Comparison of ENCODE assay signal across 11 cellular contexts in genomic region chr1:41486053-41486891, GRCh38. TPM values are rescaled to one million over a fixed set of nuclear protein-coding genes. Genes with fewer than 3 reads are reported as not detected.
A peak's percentile ranks its signal among the peaks of the same experiment; 100 is the strongest.
DNase-seq lines count a peak whose midpoint lies in the region; ATAC-seq, FAIRE-seq and TF ChIP-seq lines count a peak whose summit lies in the region.
"Had no signal": no experiment of that assay in that cellular context is flagged by ENCODE, and none has a peak within 500 bp of the region (broad histone marks: within the 10 kb centered on the region; RNA-seq: fewer than 3 reads in every experiment).

No MANE protein-coding gene starts in this region.

- H3K4me3 ChIP-seq in K562 (no peak overlapping the region), neuron (ENCODE audit: low read length) (peak overlapping the region; percentile 18)
- H3K4me3 ChIP-seq: esophagus squamous epithelium had no signal

- in situ Hi-C loops in K562 (cut with MboI), result no loop called here

- H3K9me3 ChIP-seq in K562 (replicated peaks; ENCODE audit: control insufficient read depth, insufficient read depth, low read depth, low read length) (no peaks in the 10 kb centered on the region), neuron (ENCODE audit: low read length) (no peaks in the 10 kb centered on the region)
- H3K9me3 ChIP-seq: esophagus squamous epithelium had no signal

- peaks cover 6% of the 10 kb centered on the region; the same call in 1 of the 2 replicates for H4K20me1 ChIP-seq in K562 (replicated peaks; ENCODE audit: control insufficient read depth, insufficient read depth, low read length)

- no peak overlapping the region for H3K9ac ChIP-seq in K562 (ENCODE audit: insufficient read depth in 1 of 2, low read depth in 2 of 2, low read length in 2 of 2)
- H3K9ac ChIP-seq: parathyroid adenoma had no signal

- no peak for TF ChIP-seq CTCF in K562 (IDR thresholded peaks at IDR 0.05 in 2 of 3, conservative IDR thresholded peaks at IDR 0.05 in 1 of 3; ENCODE audit: insufficient read depth in 2 of 3, low read depth in 1 of 3, low read length in 3 of 3)

- peak; percentile 55 for ATAC-seq in HG02759 (IDR thresholded peaks at IDR 0.05; ENCODE audit: unreplicated experiment)
- no peak for ATAC-seq in K562
- ATAC-seq in GM19463 (IDR thresholded peaks at IDR 0.05; ENCODE audit: unreplicated experiment), result no peak

- intact Hi-C loops in K562 (cut with micrococcal nuclease), result no loop called here

- no peak overlapping the region for H3K4me2 ChIP-seq in K562 (ENCODE audit: insufficient read depth, low read length)

- H3K36me3 ChIP-seq in K562 (ENCODE audit: control insufficient read depth, insufficient read depth, low read length) (no peaks in the 10 kb centered on the region), neuron (ENCODE audit: insufficient read depth, low read length) (no peaks in the 10 kb centered on the region)
- H3K36me3 ChIP-seq: esophagus squamous epithelium had no signal

- no peak overlapping the region for H3K27ac ChIP-seq in K562 (ENCODE audit: extremely low read depth, low read depth, low read length)
- H3K27ac ChIP-seq: esophagus squamous epithelium, parathyroid adenoma had no signal

- CTCF ChIA-PET in K562 (lab: Yijun Ruan, JAX; ENCODE audit: low intra/inter-chr PET ratio), result no interaction called here

- H3K79me2 ChIP-seq in K562 (ENCODE audit: control insufficient read depth, insufficient read depth, low read length), result no peaks in the 10 kb centered on the region
- H3K79me2 ChIP-seq: parathyroid adenoma had no signal

- BruUV-seq in K562 (replicated peaks; lab: Mats Ljungman, UMichigan), result no TSS peak

- POLR2A ChIA-PET in K562 (lab: Yijun Ruan, JAX), result interaction anchor here (0.6 to 1.7 kb wide), 3 partner anchors 11 to 463 kb away, joined by 3 to 4 read pairs (median 3); no protein-coding TSS in a partner anchor

- no peak for TF ChIP-seq EP300 in K562 (IDR thresholded peaks at IDR 0.05; ENCODE audit: low read length)

- H2AFZ ChIP-seq in K562 (ENCODE audit: low read depth, low read length) (no peak overlapping the region), neuron (ENCODE audit: low read depth, low read length) (peak overlapping the region; percentile 21)
- H2AFZ ChIP-seq: parathyroid adenoma had no signal

- no peaks in the 10 kb centered on the region for H3K9me1 ChIP-seq in K562 (ENCODE audit: control insufficient read depth, insufficient read depth, low read length)

- H3K27me3 ChIP-seq in K562 (ENCODE audit: control insufficient read depth in 2 of 2, insufficient read depth in 2 of 2, low read length in 2 of 2) (peaks cover 6 to 70% of the 10 kb centered on the region in 2 experiments; a peak in 3 of 5 replicates), neuron (ENCODE audit: insufficient read depth, low read length) (no peaks in the 10 kb centered on the region)

- FAIRE-seq in K562 (lab: Jason Lieb, UNC), result no peak

- DNase-seq in ELR (ENCODE audit: low read depth) (peak; percentile 43), K562 (ENCODE audit: extremely low read depth in 1 of 4, low spot score in 3 of 4) (no peak), COLO668 (lab: John Stamatoyannopoulos, UW; ENCODE audit: unreplicated experiment) (no peak), NCI-H1930 (lab: John Stamatoyannopoulos, UW) (no peak)
- DNase-seq in activated CD4-positive, CD25-positive, alpha-beta regulatory T cell treated with anti-CD3 and anti-CD28 coated beads, Interleukin-2, amount 50 U/mL, for 72 hours, result no peak
- DNase-seq: activated T-cell treated with anti-CD3 and anti-CD28 coated beads, Interleukin-2, amount 50 U/mL, for 24 hours; esophagus squamous epithelium had no signal

- H3K4me1 ChIP-seq in K562 (replicated peaks in 1 of 2; ENCODE audit: control insufficient read depth in 2 of 2, insufficient read depth in 2 of 2, low read length in 2 of 2) (peaks cover 6 to 19% of the 10 kb centered on the region in 2 experiments; a peak in 4 of 5 replicates), neuron (ENCODE audit: insufficient read depth, low read length) (peaks cover 44% of the 10 kb centered on the region)

- no peak for TF ChIP-seq POLR2A in K562 (conservative IDR thresholded peaks at IDR 0.05)

- no peak for TF ChIP-seq RAD21 in K562 (CRISPR knock-in tag; conservative IDR thresholded peaks at IDR 0.05 in 1 of 2, IDR thresholded peaks at IDR 0.05 in 1 of 2)

- 4% methylated on average over 20 of the region's 20 CpGs for WGBS in K562 (ENCODE audit: insufficient coverage, low coverage, missing lambda C conversion rate)

TF ChIP-seq in K562, 482 proteins besides CTCF, POLR2A, EP300 and RAD21:
- TF ChIP-seq FOSL1 (tag; conservative IDR thresholded peaks at IDR 0.05) (peak; percentile 88), SREBF1 (IDR thresholded peaks at IDR 0.05; ENCODE audit: borderline replicate concordance, low read depth, low read length) (no peak), ARHGAP35 (IDR thresholded peaks at IDR 0.05; ENCODE audit: partially characterized antibody) (no peak), SREBF2 (CRISPR knock-in tag; IDR thresholded peaks at IDR 0.05) (no peak), HSF4 (CRISPR knock-in tag; IDR thresholded peaks at IDR 0.05; ENCODE audit: borderline replicate concordance) (no peak), GATA2 (CRISPR knock-in tag; IDR thresholded peaks at IDR 0.05) (0 out of 2 replicates have a peak, but pooled peaks have one; percentile 4), ZNF263 (CRISPR knock-in tag; IDR thresholded peaks at IDR 0.05; ENCODE audit: borderline replicate concordance) (no peak), ZKSCAN1 (IDR thresholded peaks at IDR 0.05; ENCODE audit: low read depth, low read length) (peak; percentile 10; the same call in 1 of the 2 replicates)

RNA-seq across cellular contexts. Expression of gene EDN2, which starts 1.8 kb away (rescaled TPM):
- total RNA-seq in K562 (2011; cell fraction: chromatin; rRNA removed; ENCODE audit: low replicate concordance), result not detected in 2 replicates
- not detected in 2 replicates for total RNA-seq in K562 (2011; cell fraction: nucleolus; rRNA removed)
- not detected in 2 replicates for total RNA-seq in K562 (2011; cell fraction: nucleoplasm; rRNA removed)
- not detected in 2 replicates for total RNA-seq in K562 (2014; rRNA removed)
- not detected in 2 replicates for total RNA-seq in K562 (2014; rRNA removed; fragmentation: Illumina TruSeq; extraction: Trizol)
- total RNA-seq in K562 (2015; rRNA removed; fragmentation: Illumina TruSeq; extraction: Trizol), result not detected in 2 replicates
- total RNA-seq in K562 (2021), result not detected in 2 replicates
- not detected in 2 replicates for polyA plus RNA-seq in K562 (2011; rRNA removed)
- polyA plus RNA-seq in K562 (2011; cell fraction: cytosol; rRNA removed), result not detected in 2 replicates
- polyA plus RNA-seq in K562 (2011; cell fraction: nucleus; rRNA removed), result not detected in 2 replicates
- polyA plus RNA-seq in K562 (2012), result not detected in 2 replicates
- polyA plus RNA-seq in K562 (2014; fragmentation: Illumina TruSeq; extraction: Trizol), result not detected in 2 replicates
- polyA plus RNA-seq in K562 (2014; fragmentation: Nextera tagmentation; extraction: Ambion mirVana), result not detected
- not detected in 2 replicates for polyA plus RNA-seq in K562 (2014; rRNA removed)
- not detected in 2 replicates for polyA minus RNA-seq in K562 (2011; rRNA and poly(A)+ RNA removed)
- not detected in 2 replicates for polyA minus RNA-seq in K562 (2011; cell fraction: cytosol; rRNA and poly(A)+ RNA removed)
- polyA minus RNA-seq in K562 (2011; cell fraction: nucleus; rRNA and poly(A)+ RNA removed), result not detected in 2 replicates
